In genomic region chr19:3401004-3401768, GRCh38 we compare ENCODE assay signal across 1 cellular context.
TF ChIP-seq lines count a peak whose summit lies in the region.

No MANE protein-coding gene starts in this region.

TF ChIP-seq in H1, 55 proteins besides CTCF, POLR2A, EP300 and RAD21 (continued from another document):
- TF ChIP-seq HDAC2 (IDR thresholded peaks at IDR 0.05; ENCODE audit: borderline replicate concordance in 1 of 2, low read depth in 2 of 2, low read length in 2 of 2) (0 out of 4 replicates have a peak, but pooled peaks of 1 of the 2 experiments have one; percentile 28), EZH2 (IDR thresholded peaks at IDR 0.05; ENCODE audit: low read depth, low read length, severe bottlenecking) (no peak), E2F6 (IDR thresholded peaks at IDR 0.05) (no peak), CTBP2 (IDR thresholded peaks at IDR 0.05; ENCODE audit: borderline replicate concordance, insufficient read depth, insufficient read length, low read length) (no peak)
